8 cellular contexts compared by ENCODE assay signal in genomic region chr21:31343680-31344480, GRCh38. TPM values are rescaled to one million over a fixed set of nuclear protein-coding genes. Genes with fewer than 3 reads are reported as not detected.
DNase-seq lines count a peak whose midpoint lies in the region; ATAC-seq and TF ChIP-seq lines count a peak whose summit lies in the region.

Gene TIAM1 (minus strand): TSS chr21:31344261. CDS start chr21:31266972, 77,289 bp downstream.

- no peaks in the 10 kb centered on the region for H3K27me3 ChIP-seq in PC-9 (ENCODE audit: insufficient read depth, low read depth)
- no peaks in the 10 kb centered on the region for H3K27me3 ChIP-seq in body of pancreas
- H3K27me3 ChIP-seq in sigmoid colon = peaks cover 0 to 43% (median 9%) of the 10 kb centered on the region in 3 donors

- no peaks in the 10 kb centered on the region for H3K9me2 ChIP-seq in PC-9 (ENCODE audit: insufficient read depth)

- H3K36me3 ChIP-seq in PC-9 (ENCODE audit: low read depth) = no peaks in the 10 kb centered on the region
- H3K36me3 ChIP-seq in body of pancreas (replicated peaks in 1 of 2; ENCODE audit: insufficient read depth in 1 of 2, low read depth in 2 of 2) = no peaks in the 10 kb centered on the region
- no peaks in the 10 kb centered on the region for H3K36me3 ChIP-seq in sigmoid colon

- H3K4me3 ChIP-seq in PC-9 (peak within 1 kb of the TSS; percentile 81), body of pancreas (no peak within 1 kb of the TSS), iPS-11a (ENCODE audit: low read depth, low read length) (peak within 1 kb of the TSS; percentile 70), sigmoid colon (peak within 1 kb of the TSS in 3 of 4 donors; percentile 22 to 43 (median 34))

- 0 to 2% methylated on average over 27 to 49 of the region's 49 CpGs for WGBS in body of pancreas, 2 donors
- 1 to 4% methylated on average over 49 of the region's 49 CpGs for WGBS in sigmoid colon, 2 donors

- H3K4me1 ChIP-seq in PC-9 (replicated peaks; ENCODE audit: insufficient read depth) = peaks cover 29% of the 10 kb centered on the region
- peaks cover 11% of the 10 kb centered on the region for H3K4me1 ChIP-seq in body of pancreas
- H3K4me1 ChIP-seq in sigmoid colon = peaks cover 0 to 9% (median 0%) of the 10 kb centered on the region in 4 donors

- TF ChIP-seq CTCF in PC-9 (conservative IDR thresholded peaks at IDR 0.05) (no peak), body of pancreas (IDR thresholded peaks at IDR 0.05) (no peak), sigmoid colon (IDR thresholded peaks at IDR 0.05) (no peak)

- POLR2A ChIA-PET in PC-9 (lab: Charles Lee; ENCODE audit: unreplicated experiment) = no interaction called here

- intact Hi-C loops in PC-9 (cut with micrococcal nuclease; ENCODE audit: unreplicated experiment) (loop anchor here (1.0 to 10.0 kb wide), 5 partner anchors 33 to 213 kb away; no protein-coding TSS in a partner anchor), body of pancreas (cut with DNase I) (no loop called here), sigmoid colon (cut with DNase I) (no loop called here)

- peak within 1 kb of the TSS; percentile 85 for H2AFZ ChIP-seq in PC-9

- H3K79me2 ChIP-seq in PC-9 (ENCODE audit: low read depth) = peaks cover 47% of the 10 kb centered on the region

- CTCF ChIA-PET in PC-9 (lab: Charles Lee) = no interaction called here

- H3F3A ChIP-seq in PC-9 (ENCODE audit: insufficient read depth, low read depth) = peaks cover 8% of the 10 kb centered on the region

- TF ChIP-seq POLR2A in body of pancreas (IDR thresholded peaks at IDR 0.05) (peak in 1 of 3 donors; percentile 45), sigmoid colon (IDR thresholded peaks at IDR 0.05) (no peak)

- peak; percentile 51 for ATAC-seq in GM21619 (IDR thresholded peaks at IDR 0.05; ENCODE audit: unreplicated experiment)
- no peak for ATAC-seq in body of pancreas
- no peak for ATAC-seq in HG03159 (IDR thresholded peaks at IDR 0.05; ENCODE audit: unreplicated experiment)

- peak; percentile 65 to 82 for DNase-seq in PC-9
- DNase-seq in body of pancreas = peak in 3 of 4 donors; percentile 16 to 55 (median 25)
- DNase-seq in sigmoid colon = peak; percentile 80
- DNase-seq in SK-N-DZ (ENCODE audit: low spot score) = no peak
- no peak for DNase-seq in NCI-H187 treated with DMSO at 0.1 percent for 48 hours (lab: John Stamatoyannopoulos, UW)

- peak within 1 kb of the TSS; percentile 95 for H3K4me2 ChIP-seq in PC-9

- TSS peak; percentile 59 for BruUV-seq in PC-9 (replicated peaks; lab: Mats Ljungman, UMichigan)

- H4K20me1 ChIP-seq in PC-9 (ENCODE audit: insufficient read depth) = no peaks in the 10 kb centered on the region

- H3K27ac ChIP-seq in PC-9 (peak within 1 kb of the TSS; percentile 89), body of pancreas (peak within 1 kb of the TSS in 1 of 4 donors; percentile 18), sigmoid colon (peak within 1 kb of the TSS in 1 of 4 donors; percentile 38)

- no peak for TF ChIP-seq EP300 in sigmoid colon (IDR thresholded peaks at IDR 0.05)

- no peaks in the 10 kb centered on the region for H3K9me3 ChIP-seq in PC-9 (ENCODE audit: insufficient read depth, low read depth)
- no peaks in the 10 kb centered on the region for H3K9me3 ChIP-seq in body of pancreas
- H3K9me3 ChIP-seq in sigmoid colon = no peaks in the 10 kb centered on the region

RNA-seq across cellular contexts. Expression of gene TIAM1, which starts in this region (rescaled TPM):
- total RNA-seq in PC-9 (2021) = 19.7 and 22.5 TPM in 2 replicates
- total RNA-seq in body of pancreas = 1 to 10 TPM; 3.6 to 8.8 TPM
- total RNA-seq in sigmoid colon = 10 to 100 TPM in 2 of 4 donors, 1 to 10 TPM in 2; 8.6 to 20.5 (median 12.8) TPM
- polyA plus RNA-seq in sigmoid colon = 1 to 10 TPM; 1.2 to 4.5 (median 3.0) TPM
- 14.4 and 19.3 TPM in 2 replicates for polyA plus RNA-seq in SK-N-DZ (2014; cell fraction: cytosol; rRNA removed)
- 12.2 and 20.7 TPM in 2 replicates for polyA plus RNA-seq in SK-N-DZ (2014; cell fraction: nucleus; rRNA removed)

Comparison
In these comparisons a context has a peak if more than half of its experiments do, and no peak if none do; other contexts are left out.
1. DNase-seq: peak in PC-9 (2 of 2), body of pancreas (3 of 4) and sigmoid colon (single experiment); none in SK-N-DZ (single experiment) and NCI-H187 treated with DMSO at 0.1 percent for 48 hours (single experiment).
2. H3K4me3 ChIP-seq: peak in PC-9 (single experiment), iPS-11a (single experiment) and sigmoid colon (3 of 4); none in body of pancreas (0 of 2).